22 cellular contexts compared by ENCODE assay signal in genomic region chr4:18192901-18193300, GRCh38.
"Had no signal": no experiment of that assay in that cellular context is flagged by ENCODE, and none has a peak within 500 bp of the region (broad histone marks: within the 10 kb centered on the region; RNA-seq: fewer than 3 reads in every experiment).

No MANE protein-coding gene starts in this region.

- ATAC-seq: activated CD4-positive, alpha-beta T cell treated with anti-CD3 and anti-CD28 coated beads for 36 hours; activated CD8-positive, alpha-beta T cell treated with anti-CD3 and anti-CD28 coated beads for 36 hours; activated naive CD4-positive, alpha-beta T cell treated with anti-CD3 and anti-CD28 coated beads, Interleukin-2, amount 50 U/mL, for 72 hours; activated naive CD8-positive, alpha-beta T cell treated with anti-CD3 and anti-CD28 coated beads, Interleukin-2, amount 50 U/mL, for 24 hours had no signal

- H3K4me1 ChIP-seq: Peyer's patch, SJCRH30 had no signal

- H3K9me3 ChIP-seq: Peyer's patch, SJCRH30, SK-N-SH had no signal

- H3K4me3 ChIP-seq: Peyer's patch, SJCRH30 had no signal

- DNase-seq: activated CD4-positive, alpha-beta T cell treated with anti-CD3 and anti-CD28 coated beads for 36 hours; activated CD8-positive, alpha-beta memory T cell treated with anti-CD3 and anti-CD28 coated beads, Interleukin-2, amount 50 U/mL, for 48 hours; activated CD8-positive, alpha-beta T cell treated with anti-CD3 and anti-CD28 coated beads for 36 hours; activated naive CD4-positive, alpha-beta T cell; activated naive CD8-positive, alpha-beta T cell treated with anti-CD3 and anti-CD28 coated beads, Interleukin-2, amount 50 U/mL, for 24 hours; activated T-cell treated with anti-CD3 and anti-CD28 coated beads, Interleukin-2, amount 50 U/mL, for 1 hour; amniotic stem cell; Kasumi-1; KBM-7; NCI-H1048; NCI-H146; NCI-H2029; NCI-H2107; NCI-H526; Peyer's patch; Right ventricle myocardium superior; SJCRH30; SK-N-SH; T-helper 1 cell had no signal

- H3K36me3 ChIP-seq: Peyer's patch, SJCRH30 had no signal

- H3K27ac ChIP-seq: Peyer's patch, RWPE1, SJCRH30, VCaP had no signal

- H3K27me3 ChIP-seq: Peyer's patch, SJCRH30 had no signal
